In the genomic region with DNA sequence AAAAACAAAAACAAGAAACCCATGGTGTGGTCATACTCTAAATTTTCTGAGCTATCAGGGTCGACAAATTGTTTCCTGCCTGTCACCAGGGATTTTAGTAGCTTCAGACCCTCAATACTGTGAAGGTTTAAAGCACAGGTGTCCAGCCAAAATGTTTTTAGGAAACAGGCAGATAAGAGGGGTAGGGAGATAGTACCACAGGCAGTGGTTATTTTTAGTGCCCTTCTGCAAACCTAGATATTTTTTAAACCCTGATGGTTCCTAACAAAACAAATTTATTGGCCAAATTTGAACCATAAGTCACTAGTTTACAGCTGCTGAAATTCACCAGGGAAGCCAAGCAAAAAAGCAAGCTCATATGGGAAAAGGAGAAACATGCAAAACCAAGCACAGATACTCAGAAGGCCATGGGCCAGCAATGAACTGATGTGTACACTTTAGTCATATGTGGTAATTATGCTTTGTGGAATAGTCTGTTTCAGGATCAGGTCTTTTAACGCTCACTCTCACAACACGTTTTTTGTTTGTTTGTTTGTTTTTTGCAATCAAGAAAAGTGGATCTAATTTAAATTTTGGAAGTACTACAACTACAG, we compare ENCODE assay signal across 30 cellular contexts.
"Had no signal": no experiment of that assay in that cellular context is flagged by ENCODE, and none has a peak within 500 bp of the region (broad histone marks: within the 10 kb centered on the region; RNA-seq: fewer than 3 reads in every experiment).

No MANE protein-coding gene starts in this region.

- H3K4me1 ChIP-seq: body of pancreas, Peyer's patch had no signal

- ATAC-seq: activated CD8-positive, alpha-beta memory T cell treated with anti-CD3 and anti-CD28 coated beads, Interleukin-2, amount 10 ng/mL, durations not matched to agents 7 days and 5 days; activated naive CD4-positive, alpha-beta T cell treated with anti-CD3 and anti-CD28 coated beads, Interleukin-2, amount 50 U/mL, for 72 hours; activated naive CD8-positive, alpha-beta T cell treated with anti-CD3 and anti-CD28 coated beads, Interleukin-2, amount 50 U/mL, for 24 hours; body of pancreas; SK-N-SH treated with all-trans-retinoic acid at 6 μM for 48 hours had no signal

- H3K4me3 ChIP-seq: ascending aorta, body of pancreas, Peyer's patch, SJSA1 had no signal

- FAIRE-seq: bronchial epithelial cell had no signal

- DNase-seq: activated B cell treated with CpG ODN at 0.5 μM for 24 hours; activated CD4-positive, alpha-beta T cell treated with anti-CD3 and anti-CD28 coated beads for 1 hour; activated CD4-positive, alpha-beta T cell treated with anti-CD3 and anti-CD28 coated beads, Interleukin-2, amount 10 ng/mL, durations not matched to agents 24 days and 14 days; activated CD4-positive, alpha-beta T cell treated with anti-CD3 and anti-CD28 coated beads, Interleukin-2, amount 50 U/mL, for 48 hours; activated CD8-positive, alpha-beta memory T cell treated with anti-CD3 and anti-CD28 coated beads, Interleukin-2, amount 10 ng/mL, durations not matched to agents 7 days and 5 days; activated effector memory CD4-positive, alpha-beta T cell treated with Interleukin-2 at 50 U/mL for 16 hours; activated naive CD4-positive, alpha-beta T cell; activated naive CD8-positive, alpha-beta T cell treated with anti-CD3 and anti-CD28 coated beads, Interleukin-2, amount 50 U/mL, for 24 hours; activated T-cell treated with anti-CD3 and anti-CD28 coated beads, Interleukin-2, amount 50 U/mL, for 24 hours; amniotic stem cell; body of pancreas; central memory CD4-positive, alpha-beta T cell; Kasumi-1; KBM-7; NCI-H1092; NCI-H1930; NCI-H2107; NCI-H2171 treated with DMSO at 0.1 percent for 48 hours; NCI-H510A treated with DMSO at 0.1 percent for 48 hours; NK-92 treated with Interleukin-12 subunit alpha and Interleukin-12 subunit beta, amount 100 ng/mL, for 24 hours; OCI-M1; Peyer's patch; SHP77; SW 1271 had no signal

- H3K9me3 ChIP-seq: ascending aorta, body of pancreas, Peyer's patch, SJSA1 had no signal

- H3K36me3 ChIP-seq: ascending aorta, Peyer's patch, SJSA1 had no signal

- H3K27ac ChIP-seq: ascending aorta, body of pancreas, Peyer's patch, RWPE1, SJSA1 had no signal

- H3K27me3 ChIP-seq: ascending aorta, Peyer's patch, SJSA1 had no signal
